ENCODE assay signal across 27 cellular contexts in genomic region chr5:167412506-167412905, GRCh38.
"Had no signal": no experiment of that assay in that cellular context is flagged by ENCODE, and none has a peak within 500 bp of the region (broad histone marks: within the 10 kb centered on the region; RNA-seq: fewer than 3 reads in every experiment).

No MANE protein-coding gene starts in this region.

- H3K4me1 ChIP-seq: gastrocnemius medialis, neural progenitor cell, tibial artery, upper lobe of right lung, vagina had no signal

- DNase-seq: effector CD4-positive, alpha-beta T cell; endodermal cell; erythroblast; gastrocnemius medialis; glutamatergic neuron; immature natural killer cell; left cardiac atrium; left ventricle myocardium superior; mesenchymal stem cell; midbrain; nucleus accumbens; ovary; right cardiac atrium; stimulated activated CD4-positive, alpha-beta T cell treated with anti-CD3 and anti-CD28 coated beads, Interleukin-4, amount 100 ng/mL, for 1 hour; stimulated activated CD8-positive, alpha-beta memory T cell treated with anti-CD3 and anti-CD28 coated beads, Interleukin-4, amount 100 ng/mL, for 48 hours; stimulated activated naive CD8-positive, alpha-beta T cell treated with anti-CD3 and anti-CD28 coated beads, Interleukin-15, Interleukin-2, amounts not matched to agents 100 U/mL and 50 U/mL, for 24 hours; tibial artery; upper lobe of right lung had no signal

- H3K4me3 ChIP-seq: coronary artery, gastrocnemius medialis, lung, neural progenitor cell, ovary, tibial artery, upper lobe of right lung, vagina had no signal

- H3K27me3 ChIP-seq: gastrocnemius medialis, neural progenitor cell, ovary, tibial artery, upper lobe of right lung, vagina had no signal

- H3K27ac Mint-ChIP-seq: endodermal cell; immature natural killer cell; natural killer cell treated with Interleukin-12 subunit alpha and Interleukin-12 subunit beta and Interleukin-15 and Interleukin-18, amount 100 ng/mL, for 72 hours; neural progenitor cell; progenitor cell of endocrine pancreas; stimulated activated effector memory CD8-positive, alpha-beta T cell treated with anti-CD3 and anti-CD28 coated beads, Interleukin-12 subunit alpha, Interleukin-12 subunit beta, amount 100 ng/mL, for 72 hours had no signal

- H3K9ac ChIP-seq: neural progenitor cell had no signal

- H2AFZ ChIP-seq: neural progenitor cell had no signal

- H3K36me3 ChIP-seq: gastrocnemius medialis, neural progenitor cell, ovary, tibial artery, upper lobe of right lung, vagina had no signal

- H3K27me3 Mint-ChIP-seq: natural killer cell treated with Interleukin-12 subunit alpha and Interleukin-12 subunit beta and Interleukin-15 and Interleukin-18, amount 100 ng/mL, for 72 hours had no signal

- ATAC-seq: gastrocnemius medialis; left cardiac atrium; left ventricle myocardium superior; natural killer cell treated with Interleukin-12 subunit alpha and Interleukin-12 subunit beta and Interleukin-15 and Interleukin-18, amount 100 ng/mL, for 72 hours; right cardiac atrium; stimulated activated effector memory CD8-positive, alpha-beta T cell treated with anti-CD3 and anti-CD28 coated beads, Interleukin-12 subunit alpha, Interleukin-12 subunit beta, amount 100 ng/mL, for 72 hours; stimulated activated naive CD8-positive, alpha-beta T cell treated with anti-CD3 and anti-CD28 coated beads, Interleukin-15, Interleukin-2, amounts not matched to agents 100 U/mL and 50 U/mL, for 24 hours; upper lobe of right lung had no signal

- H3K4me1 Mint-ChIP-seq: immature natural killer cell; neural progenitor cell; stimulated activated effector memory CD8-positive, alpha-beta T cell treated with anti-CD3 and anti-CD28 coated beads, Interleukin-12 subunit alpha, Interleukin-12 subunit beta, amount 100 ng/mL, for 72 hours had no signal

- H3K4me3 Mint-ChIP-seq: endodermal cell; immature natural killer cell; natural killer cell treated with Interleukin-12 subunit alpha and Interleukin-12 subunit beta and Interleukin-15 and Interleukin-18, amount 100 ng/mL, for 72 hours; neural progenitor cell; stimulated activated effector memory CD8-positive, alpha-beta T cell treated with anti-CD3 and anti-CD28 coated beads, Interleukin-12 subunit alpha, Interleukin-12 subunit beta, amount 100 ng/mL, for 72 hours had no signal

- H3K36me3 Mint-ChIP-seq: natural killer cell treated with Interleukin-12 subunit alpha and Interleukin-12 subunit beta and Interleukin-15 and Interleukin-18, amount 100 ng/mL, for 72 hours; neural progenitor cell; stimulated activated effector memory CD8-positive, alpha-beta T cell treated with anti-CD3 and anti-CD28 coated beads, Interleukin-12 subunit alpha, Interleukin-12 subunit beta, amount 100 ng/mL, for 72 hours had no signal

- H3K4me2 ChIP-seq: neural progenitor cell had no signal

- FAIRE-seq: endothelial cell of umbilical vein, keratinocyte had no signal

- H3K9me3 ChIP-seq: gastrocnemius medialis, ovary, tibial artery, upper lobe of right lung, vagina had no signal

- H3K27ac ChIP-seq: coronary artery, gastrocnemius medialis, neural progenitor cell, ovary, tibial artery, upper lobe of right lung, vagina had no signal
